24 cellular contexts compared by ENCODE assay signal in genomic region chrX:24225265-24225664, GRCh38.
A peak's percentile ranks its signal among the peaks of the same experiment; 100 is the strongest.
DNase-seq lines count a peak whose midpoint lies in the region; ATAC-seq, FAIRE-seq and TF ChIP-seq lines count a peak whose summit lies in the region.
"Had no signal": no experiment of that assay in that cellular context is flagged by ENCODE, and none has a peak within 500 bp of the region (broad histone marks: within the 10 kb centered on the region; RNA-seq: fewer than 3 reads in every experiment).

No MANE protein-coding gene starts in this region.

- no peak for TF ChIP-seq CTCF in SK-N-SH (IDR thresholded peaks at IDR 0.05)
- no peak for TF ChIP-seq CTCF in HEK293 (tag by site-specific recombination; IDR thresholded peaks at IDR 0.05)

- H3K9ac ChIP-seq in SK-N-SH, result no peak overlapping the region
- H3K9ac ChIP-seq: BLaER1 had no signal

- CTCF ChIA-PET in SK-N-SH (lab: Yijun Ruan, JAX), result no interaction called here
- CTCF ChIA-PET in HEK293 (lab: Yijun Ruan, JAX), result interaction anchor here (0.7 kb wide), 1 partner anchor 9 kb away, joined by 3 read pairs; no protein-coding TSS in a partner anchor

- TF ChIP-seq EP300 in SK-N-SH (IDR thresholded peaks at IDR 0.05; ENCODE audit: borderline replicate concordance in 1 of 2, low read depth in 1 of 2, low read length in 1 of 2), result no peak

- no peak for DNase-seq in SK-N-SH
- no peak for DNase-seq in GM18507 (ENCODE audit: extremely low spot score, insufficient read length, low read depth)
- no peak for DNase-seq in NCI-H1436 (lab: John Stamatoyannopoulos, UW)
- no peak for DNase-seq in occipital lobe (lab: John Stamatoyannopoulos, UW)
- DNase-seq: ACHN; BE2C; C1 segment of cervical spinal cord; CD4-positive, alpha-beta memory T cell; CD4-positive, CD25-positive, alpha-beta regulatory T cell; CD8-positive, alpha-beta memory T cell; COR-L47; DMS 273 treated with DMSO at 0.1 percent for 48 hours; DMS153; DMS53; DMS79; DND-41; EL; GDM1 had no signal

- H3F3A ChIP-seq in SK-N-SH (replicated peaks; ENCODE audit: insufficient read depth), result peaks cover 6% of the 10 kb centered on the region

- H3K4me1 ChIP-seq in SK-N-SH (ENCODE audit: control insufficient read depth in 1 of 2, insufficient read depth in 2 of 2, low read depth in 1 of 2, low read length in 1 of 2), result no peaks in the 10 kb centered on the region
- no peaks in the 10 kb centered on the region for H3K4me1 ChIP-seq in HEK293 (ENCODE audit: control insufficient read depth, insufficient read depth, low read length)
- H3K4me1 ChIP-seq: BE2C, BLaER1 had no signal

- H3K9me2 ChIP-seq in SK-N-SH, result no peaks in the 10 kb centered on the region

- peaks cover 12% of the 10 kb centered on the region; the same call in 1 of the 2 replicates for H3K9me3 ChIP-seq in SK-N-SH
- H3K9me3 ChIP-seq in HEK293 (ENCODE audit: control insufficient read depth, insufficient read depth, low read depth, low read length), result no peaks in the 10 kb centered on the region
- H3K9me3 ChIP-seq: BE2C had no signal

- H3K4me2 ChIP-seq in SK-N-SH, result no peak overlapping the region
- H3K4me2 ChIP-seq: BLaER1 had no signal

- no peak overlapping the region for H3K27ac ChIP-seq in SK-N-SH (ENCODE audit: low read depth in 2 of 2, low read length in 1 of 2)
- H3K27ac ChIP-seq in HEK293 (ENCODE audit: extremely low read depth, low read depth, low read length), result no peak overlapping the region
- H3K27ac ChIP-seq: 22Rv1, BLaER1 had no signal

- no peak for TF ChIP-seq RAD21 in SK-N-SH (IDR thresholded peaks at IDR 0.05; ENCODE audit: low read length)

- H3K4me3 ChIP-seq in SK-N-SH (ENCODE audit: low read depth in 2 of 2, low read length in 1 of 2) (no peak overlapping the region), HEK293 (ENCODE audit: low read depth, low read length) (no peak overlapping the region)
- H3K4me3 ChIP-seq: BLaER1, GM12878 had no signal

- H3K36me3 ChIP-seq in SK-N-SH (replicated peaks in 1 of 2; ENCODE audit: control insufficient read depth in 1 of 2, insufficient read depth in 2 of 2, low read length in 1 of 2), result no peaks in the 10 kb centered on the region
- H3K36me3 ChIP-seq in HEK293 (ENCODE audit: control insufficient read depth in 2 of 2, insufficient read depth in 1 of 2, low read length in 2 of 2), result no peaks in the 10 kb centered on the region
- H3K36me3 ChIP-seq: BE2C, BLaER1 had no signal

- H3K27me3 ChIP-seq in SK-N-SH (ENCODE audit: insufficient read depth), result no peaks in the 10 kb centered on the region
- H3K27me3 ChIP-seq: BE2C, BLaER1 had no signal

- no peak for ATAC-seq in SK-N-SH treated with all-trans-retinoic acid at 6 μM for 48 hours
- ATAC-seq in GM21528 (IDR thresholded peaks at IDR 0.05; ENCODE audit: low FRiP score, unreplicated experiment), result no peak
- ATAC-seq: GM12878 had no signal

- POLR2A ChIA-PET in SK-N-SH (lab: Yijun Ruan, JAX), result no interaction called here
- POLR2A ChIA-PET in HEK293 (lab: Yijun Ruan, JAX), result no interaction called here

- no peaks in the 10 kb centered on the region for H4K20me1 ChIP-seq in SK-N-SH (ENCODE audit: insufficient read depth)
- H4K20me1 ChIP-seq: BLaER1 had no signal

- FAIRE-seq in GM18507 (lab: Jason Lieb, UNC), result peak; percentile 39
- FAIRE-seq: GM12878 had no signal

- no peak overlapping the region for H2AFZ ChIP-seq in SK-N-SH (ENCODE audit: low read depth)

- no peaks in the 10 kb centered on the region for H3K79me2 ChIP-seq in SK-N-SH (ENCODE audit: insufficient read depth)

TF ChIP-seq in SK-N-SH treated with all-trans-retinoic acid at 6 μM for 48 hours, 23 proteins besides CTCF, POLR2A, EP300 and RAD21:
- TF ChIP-seq PPARA (CRISPR knock-in tag; IDR thresholded peaks at IDR 0.05; ENCODE audit: borderline replicate concordance), result no peak
- TF ChIP-seq, protein P1, sequence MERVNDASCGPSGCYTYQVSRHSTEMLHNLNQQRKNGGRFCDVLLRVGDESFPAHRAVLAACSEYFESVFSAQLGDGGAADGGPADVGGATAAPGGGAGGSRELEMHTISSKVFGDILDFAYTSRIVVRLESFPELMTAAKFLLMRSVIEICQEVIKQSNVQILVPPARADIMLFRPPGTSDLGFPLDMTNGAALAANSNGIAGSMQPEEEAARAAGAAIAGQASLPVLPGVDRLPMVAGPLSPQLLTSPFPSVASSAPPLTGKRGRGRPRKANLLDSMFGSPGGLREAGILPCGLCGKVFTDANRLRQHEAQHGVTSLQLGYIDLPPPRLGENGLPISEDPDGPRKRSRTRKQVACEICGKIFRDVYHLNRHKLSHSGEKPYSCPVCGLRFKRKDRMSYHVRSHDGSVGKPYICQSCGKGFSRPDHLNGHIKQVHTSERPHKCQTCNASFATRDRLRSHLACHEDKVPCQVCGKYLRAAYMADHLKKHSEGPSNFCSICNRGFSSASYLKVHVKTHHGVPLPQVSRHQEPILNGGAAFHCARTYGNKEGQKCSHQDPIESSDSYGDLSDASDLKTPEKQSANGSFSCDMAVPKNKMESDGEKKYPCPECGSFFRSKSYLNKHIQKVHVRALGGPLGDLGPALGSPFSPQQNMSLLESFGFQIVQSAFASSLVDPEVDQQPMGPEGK (CRISPR knock-in tag; IDR thresholded peaks at IDR 0.05; ENCODE audit: borderline replicate concordance), result no peak
- no peak for TF ChIP-seq CSDC2 (CRISPR knock-in tag; IDR thresholded peaks at IDR 0.05)
- peak; percentile 96 for TF ChIP-seq ZNF8 (CRISPR knock-in tag; IDR thresholded peaks at IDR 0.05)

TF ChIP-seq in SK-N-SH, 30 proteins besides CTCF, POLR2A, EP300 and RAD21 (continues in another document):
- TF ChIP-seq, protein P2, sequence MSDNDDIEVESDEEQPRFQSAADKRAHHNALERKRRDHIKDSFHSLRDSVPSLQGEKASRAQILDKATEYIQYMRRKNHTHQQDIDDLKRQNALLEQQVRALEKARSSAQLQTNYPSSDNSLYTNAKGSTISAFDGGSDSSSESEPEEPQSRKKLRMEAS (IDR thresholded peaks at IDR 0.05; ENCODE audit: low read depth), result no peak
- TF ChIP-seq SIN3A (IDR thresholded peaks at IDR 0.05; ENCODE audit: borderline replicate concordance, low read depth, low read length) (no peak), RCOR1 (IDR thresholded peaks at IDR 0.05; ENCODE audit: low read length) (no peak), CHD2 (IDR thresholded peaks at IDR 0.05; ENCODE audit: low read length, partially characterized antibody) (no peak), FOSL2 (IDR thresholded peaks at IDR 0.05; ENCODE audit: borderline replicate concordance, low read depth) (no peak), GABPA (IDR thresholded peaks at IDR 0.05; ENCODE audit: low read depth) (no peak), JUND (IDR thresholded peaks at IDR 0.05) (no peak), RXRA (IDR thresholded peaks at IDR 0.05; ENCODE audit: borderline replicate concordance, low read depth) (no peak), SMC3 (IDR thresholded peaks at IDR 0.05; ENCODE audit: low read depth, low read length) (no peak), GATA2 (CRISPR knock-in tag; IDR thresholded peaks at IDR 0.05) (no peak)

TF ChIP-seq in HEK293, 187 proteins besides CTCF, POLR2A, EP300 and RAD21:
- TF ChIP-seq ZNF146 (tag by site-specific recombination; IDR thresholded peaks at IDR 0.05) (peak; percentile 91), YY2 (tag by site-specific recombination; IDR thresholded peaks at IDR 0.05) (no peak), SCRT2 (tag by site-specific recombination; IDR thresholded peaks at IDR 0.05) (no peak)
